Comparison of ENCODE assay signal across 1 cellular context in genomic region chr3:47420044-47420430, GRCh38.
TF ChIP-seq lines count a peak whose summit lies in the region.

No MANE protein-coding gene starts in this region.

TF ChIP-seq in HepG2, 621 proteins besides CTCF, POLR2A, EP300 and RAD21:
- TF ChIP-seq IRX3 (CRISPR knock-in tag; IDR thresholded peaks at IDR 0.05; ENCODE audit: borderline replicate concordance, low read depth) = no peak
- TF ChIP-seq, protein P1, sequence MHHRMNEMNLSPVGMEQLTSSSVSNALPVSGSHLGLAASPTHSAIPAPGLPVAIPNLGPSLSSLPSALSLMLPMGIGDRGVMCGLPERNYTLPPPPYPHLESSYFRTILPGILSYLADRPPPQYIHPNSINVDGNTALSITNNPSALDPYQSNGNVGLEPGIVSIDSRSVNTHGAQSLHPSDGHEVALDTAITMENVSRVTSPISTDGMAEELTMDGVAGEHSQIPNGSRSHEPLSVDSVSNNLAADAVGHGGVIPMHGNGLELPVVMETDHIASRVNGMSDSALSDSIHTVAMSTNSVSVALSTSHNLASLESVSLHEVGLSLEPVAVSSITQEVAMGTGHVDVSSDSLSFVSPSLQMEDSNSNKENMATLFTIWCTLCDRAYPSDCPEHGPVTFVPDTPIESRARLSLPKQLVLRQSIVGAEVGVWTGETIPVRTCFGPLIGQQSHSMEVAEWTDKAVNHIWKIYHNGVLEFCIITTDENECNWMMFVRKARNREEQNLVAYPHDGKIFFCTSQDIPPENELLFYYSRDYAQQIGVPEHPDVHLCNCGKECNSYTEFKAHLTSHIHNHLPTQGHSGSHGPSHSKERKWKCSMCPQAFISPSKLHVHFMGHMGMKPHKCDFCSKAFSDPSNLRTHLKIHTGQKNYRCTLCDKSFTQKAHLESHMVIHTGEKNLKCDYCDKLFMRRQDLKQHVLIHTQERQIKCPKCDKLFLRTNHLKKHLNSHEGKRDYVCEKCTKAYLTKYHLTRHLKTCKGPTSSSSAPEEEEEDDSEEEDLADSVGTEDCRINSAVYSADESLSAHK (CRISPR knock-in tag; IDR thresholded peaks at IDR 0.05; ENCODE audit: borderline replicate concordance) = no peak
- TF ChIP-seq CHD4 (IDR thresholded peaks at IDR 0.05; ENCODE audit: borderline replicate concordance, low read length) = no peak
- no peak for TF ChIP-seq ZNF775 (CRISPR knock-in tag; IDR thresholded peaks at IDR 0.05; ENCODE audit: borderline replicate concordance)
- TF ChIP-seq ZZZ3 (CRISPR knock-in tag; IDR thresholded peaks at IDR 0.05; ENCODE audit: borderline replicate concordance) = no peak
- no peak for TF ChIP-seq CSRNP1 (CRISPR knock-in tag; IDR thresholded peaks at IDR 0.05)
- no peak for TF ChIP-seq MIXL1 (CRISPR knock-in tag; IDR thresholded peaks at IDR 0.05)
- no peak for TF ChIP-seq ZFP90 (CRISPR knock-in tag; IDR thresholded peaks at IDR 0.05; ENCODE audit: borderline replicate concordance)
